ENCODE assay signal across 1 cellular context in the genomic region with DNA sequence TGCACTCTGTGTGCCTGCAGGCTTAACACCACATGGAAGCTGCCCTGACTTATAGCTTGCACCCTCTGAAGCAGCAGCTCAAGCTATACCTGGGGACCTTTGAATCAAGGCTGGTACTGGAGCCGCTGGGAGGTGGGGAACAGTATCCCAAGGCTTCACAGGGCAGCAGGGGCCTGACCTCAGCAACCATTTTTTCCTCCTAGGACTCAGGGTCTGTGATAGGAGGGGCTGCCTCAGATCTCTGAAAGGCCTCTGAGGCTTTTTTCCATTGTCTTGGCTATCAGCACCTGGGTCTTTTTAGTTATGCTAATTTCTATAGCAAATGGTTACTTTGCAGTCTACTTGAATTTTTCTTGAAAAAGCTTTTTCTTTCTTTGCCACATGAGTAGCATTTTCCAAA.
TF ChIP-seq lines count a peak whose summit lies in the region.

No MANE protein-coding gene starts in this region.

TF ChIP-seq in WTC11, 78 proteins besides CTCF, POLR2A, EP300 and RAD21:
- TF ChIP-seq USF2 (CRISPR knock-in tag; IDR thresholded peaks at IDR 0.05) = no peak
- TF ChIP-seq, protein P1, sequence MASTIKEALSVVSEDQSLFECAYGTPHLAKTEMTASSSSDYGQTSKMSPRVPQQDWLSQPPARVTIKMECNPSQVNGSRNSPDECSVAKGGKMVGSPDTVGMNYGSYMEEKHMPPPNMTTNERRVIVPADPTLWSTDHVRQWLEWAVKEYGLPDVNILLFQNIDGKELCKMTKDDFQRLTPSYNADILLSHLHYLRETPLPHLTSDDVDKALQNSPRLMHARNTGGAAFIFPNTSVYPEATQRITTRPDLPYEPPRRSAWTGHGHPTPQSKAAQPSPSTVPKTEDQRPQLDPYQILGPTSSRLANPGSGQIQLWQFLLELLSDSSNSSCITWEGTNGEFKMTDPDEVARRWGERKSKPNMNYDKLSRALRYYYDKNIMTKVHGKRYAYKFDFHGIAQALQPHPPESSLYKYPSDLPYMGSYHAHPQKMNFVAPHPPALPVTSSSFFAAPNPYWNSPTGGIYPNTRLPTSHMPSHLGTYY (CRISPR knock-in tag; IDR thresholded peaks at IDR 0.05) = no peak
- TF ChIP-seq, protein P2, sequence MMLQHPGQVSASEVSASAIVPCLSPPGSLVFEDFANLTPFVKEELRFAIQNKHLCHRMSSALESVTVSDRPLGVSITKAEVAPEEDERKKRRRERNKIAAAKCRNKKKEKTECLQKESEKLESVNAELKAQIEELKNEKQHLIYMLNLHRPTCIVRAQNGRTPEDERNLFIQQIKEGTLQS (CRISPR knock-in tag; conservative IDR thresholded peaks at IDR 0.05) = no peak
- no peak for TF ChIP-seq ZNF232 (CRISPR knock-in tag; IDR thresholded peaks at IDR 0.05)
- no peak for TF ChIP-seq ZNF219 (CRISPR knock-in tag; IDR thresholded peaks at IDR 0.05; ENCODE audit: borderline replicate concordance)
- no peak for TF ChIP-seq ELF4 (CRISPR knock-in tag; IDR thresholded peaks at IDR 0.05; ENCODE audit: low read depth)
- TF ChIP-seq HMGA2 (CRISPR knock-in tag; IDR thresholded peaks at IDR 0.05) = no peak
- no peak for TF ChIP-seq MYBL2 (CRISPR knock-in tag; IDR thresholded peaks at IDR 0.05)
- no peak for TF ChIP-seq FOXK1 (CRISPR knock-in tag; IDR thresholded peaks at IDR 0.05)
- TF ChIP-seq SMAD3 (CRISPR knock-in tag; IDR thresholded peaks at IDR 0.05; ENCODE audit: borderline replicate concordance) = no peak
- no peak for TF ChIP-seq RELA (CRISPR knock-in tag; IDR thresholded peaks at IDR 0.05; ENCODE audit: borderline replicate concordance)
- TF ChIP-seq HMGXB4 (CRISPR knock-in tag; IDR thresholded peaks at IDR 0.05) = no peak
- no peak for TF ChIP-seq TEAD4 (CRISPR knock-in tag; IDR thresholded peaks at IDR 0.05)
- TF ChIP-seq TCF7 (CRISPR knock-in tag; IDR thresholded peaks at IDR 0.05; ENCODE audit: low read depth) = no peak
- no peak for TF ChIP-seq GRHL2 (CRISPR knock-in tag; IDR thresholded peaks at IDR 0.05; ENCODE audit: insufficient replicate concordance, severe bottlenecking)
- TF ChIP-seq ZNF263 (CRISPR knock-in tag; IDR thresholded peaks at IDR 0.05; ENCODE audit: low read depth) = no peak
- no peak for TF ChIP-seq ZNF425 (CRISPR knock-in tag; conservative IDR thresholded peaks at IDR 0.05)
- TF ChIP-seq, protein P3, sequence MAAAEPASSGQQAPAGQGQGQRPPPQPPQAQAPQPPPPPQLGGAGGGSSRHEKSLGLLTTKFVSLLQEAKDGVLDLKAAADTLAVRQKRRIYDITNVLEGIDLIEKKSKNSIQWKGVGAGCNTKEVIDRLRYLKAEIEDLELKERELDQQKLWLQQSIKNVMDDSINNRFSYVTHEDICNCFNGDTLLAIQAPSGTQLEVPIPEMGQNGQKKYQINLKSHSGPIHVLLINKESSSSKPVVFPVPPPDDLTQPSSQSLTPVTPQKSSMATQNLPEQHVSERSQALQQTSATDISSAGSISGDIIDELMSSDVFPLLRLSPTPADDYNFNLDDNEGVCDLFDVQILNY (CRISPR knock-in tag; IDR thresholded peaks at IDR 0.05) = no peak
- no peak for TF ChIP-seq CDX4 (CRISPR knock-in tag; IDR thresholded peaks at IDR 0.05; ENCODE audit: borderline replicate concordance)
TF ChIP-seq in WTC11: peak in this region for 0.
